ENCODE assay signal across 8 cellular contexts in the genomic region with DNA sequence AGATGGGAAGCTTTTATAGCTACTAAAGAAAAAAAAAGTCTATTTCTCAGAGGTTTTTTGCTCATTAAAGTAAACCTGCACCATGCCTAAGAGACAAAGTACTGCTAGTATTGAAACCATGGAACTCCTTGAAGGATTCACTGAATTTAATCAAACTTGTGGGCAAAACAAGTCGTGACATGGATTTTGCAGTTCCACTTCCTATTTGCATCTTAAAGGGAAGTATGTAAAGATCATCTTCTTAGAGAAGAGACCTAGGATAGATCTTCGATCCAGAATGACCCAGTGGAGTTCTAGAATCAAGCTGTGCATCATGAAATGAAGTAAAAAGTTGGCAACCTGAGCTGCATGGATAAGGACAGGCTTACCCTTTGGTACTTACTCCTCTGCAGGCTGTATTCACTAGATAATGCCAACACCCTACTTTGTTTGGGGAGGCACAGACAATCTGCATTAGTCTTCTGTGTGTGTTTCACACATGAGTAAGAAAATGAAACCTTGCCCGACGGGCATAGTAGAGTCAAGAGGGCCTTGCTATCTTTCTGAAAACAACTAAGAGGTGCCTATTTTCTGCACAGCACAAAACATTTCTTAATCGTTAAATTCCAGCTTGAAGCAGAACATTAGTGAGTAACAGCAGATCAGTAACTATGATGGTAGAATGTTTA. TPM values are rescaled to one million over a fixed set of nuclear protein-coding genes. Genes with fewer than 3 reads are reported as not detected.
DNase-seq lines count a peak whose midpoint lies in the region; ATAC-seq and TF ChIP-seq lines count a peak whose summit lies in the region.

No MANE protein-coding gene starts in this region.

- intact Hi-C loops in uterus (cut with DNase I; ENCODE audit: low total_unique reads), result no loop called here

- no peaks in the 10 kb centered on the region for H3K9me3 ChIP-seq in CD8-positive, alpha-beta memory T cell (ENCODE audit: low read length)
- no peaks in the 10 kb centered on the region for H3K9me3 ChIP-seq in uterus

- peaks cover 0 to 25% (median 6%) of the 10 kb centered on the region in 3 donors for H3K36me3 Mint-ChIP-seq in CD8-positive, alpha-beta memory T cell
- H3K36me3 Mint-ChIP-seq in activated naive CD8-positive, alpha-beta T cell treated with anti-CD3 and anti-CD28 coated beads, Interleukin-2, amount 50 U/mL, for 24 hours (ENCODE audit: low read depth), result peaks cover 13% of the 10 kb centered on the region
- H3K36me3 Mint-ChIP-seq in natural killer cell treated with Interleukin-12 subunit alpha and Interleukin-12 subunit beta and Interleukin-15 and Interleukin-18, amount 100 ng/mL, for 72 hours, result peaks cover 23% of the 10 kb centered on the region

- no peak for TF ChIP-seq POLR2A in uterus (IDR thresholded peaks at IDR 0.05)

- H3K27me3 ChIP-seq in CD8-positive, alpha-beta memory T cell (ENCODE audit: insufficient read depth, low read length, poor library complexity, severe bottlenecking), result no peaks in the 10 kb centered on the region
- H3K27me3 ChIP-seq in uterus, result no peaks in the 10 kb centered on the region

- H3K27me3 Mint-ChIP-seq in CD8-positive, alpha-beta memory T cell, result peaks cover 0 to 1% of the 10 kb centered on the region in 2 donors
- no peaks in the 10 kb centered on the region for H3K27me3 Mint-ChIP-seq in activated naive CD8-positive, alpha-beta T cell treated with anti-CD3 and anti-CD28 coated beads, Interleukin-2, amount 50 U/mL, for 24 hours
- no peaks in the 10 kb centered on the region for H3K27me3 Mint-ChIP-seq in natural killer cell treated with Interleukin-12 subunit alpha and Interleukin-12 subunit beta and Interleukin-15 and Interleukin-18, amount 100 ng/mL, for 72 hours

- in situ Hi-C loops in G401 (cut with HindIII; ENCODE audit: low sequenced_read_pairs), result no loop called here

- peak overlapping the region; percentile 98 for H3K4me3 ChIP-seq in CD8-positive, alpha-beta memory T cell (ENCODE audit: low read length)
- no peak overlapping the region for H3K4me3 ChIP-seq in uterus

- no peaks in the 10 kb centered on the region for H3K36me3 ChIP-seq in CD8-positive, alpha-beta memory T cell (ENCODE audit: insufficient read depth, low read length)
- H3K36me3 ChIP-seq in uterus, result no peaks in the 10 kb centered on the region

- peaks cover 31 to 49% (median 46%) of the 10 kb centered on the region in 3 donors for H3K4me1 Mint-ChIP-seq in CD8-positive, alpha-beta memory T cell
- H3K4me1 Mint-ChIP-seq in activated naive CD8-positive, alpha-beta T cell treated with anti-CD3 and anti-CD28 coated beads, Interleukin-2, amount 50 U/mL, for 24 hours, result peaks cover 46% of the 10 kb centered on the region
- H3K4me1 Mint-ChIP-seq in natural killer cell treated with Interleukin-12 subunit alpha and Interleukin-12 subunit beta and Interleukin-15 and Interleukin-18, amount 100 ng/mL, for 72 hours (ENCODE audit: low read depth in 2 of 2), result peaks cover 33 to 39% of the 10 kb centered on the region in 2 donors

- peaks cover 74% of the 10 kb centered on the region for H3K4me1 ChIP-seq in CD8-positive, alpha-beta memory T cell (ENCODE audit: insufficient read depth, low read length)
- no peaks in the 10 kb centered on the region for H3K4me1 ChIP-seq in uterus

- H3K9me3 Mint-ChIP-seq in CD8-positive, alpha-beta memory T cell, result no peaks in the 10 kb centered on the region
- H3K9me3 Mint-ChIP-seq in activated naive CD8-positive, alpha-beta T cell treated with anti-CD3 and anti-CD28 coated beads, Interleukin-2, amount 50 U/mL, for 24 hours, result no peaks in the 10 kb centered on the region
- H3K9me3 Mint-ChIP-seq in natural killer cell treated with Interleukin-12 subunit alpha and Interleukin-12 subunit beta and Interleukin-15 and Interleukin-18, amount 100 ng/mL, for 72 hours, result no peaks in the 10 kb centered on the region

- no peak for TF ChIP-seq CTCF in uterus (IDR thresholded peaks at IDR 0.05)

- POLR2A ChIA-PET in CD8-positive, alpha-beta memory T cell (lab: Charles Lee), result interaction anchor here (1.0 to 3.6 kb wide), 3 partner anchors 12 to 38 kb away, joined by 5 to 60 read pairs (median 9); no protein-coding TSS in a partner anchor

- ATAC-seq in HG03378 (IDR thresholded peaks at IDR 0.05; ENCODE audit: unreplicated experiment) (peak; percentile 26), HG03354 (IDR thresholded peaks at IDR 0.05; ENCODE audit: poor library complexity, severe bottlenecking, unreplicated experiment) (no peak)
- peak; percentile 59 for ATAC-seq in activated naive CD8-positive, alpha-beta T cell treated with anti-CD3 and anti-CD28 coated beads, Interleukin-2, amount 50 U/mL, for 24 hours
- ATAC-seq in natural killer cell treated with Interleukin-12 subunit alpha and Interleukin-12 subunit beta and Interleukin-15 and Interleukin-18, amount 100 ng/mL, for 72 hours, result peak in 1 of 2 donors; percentile 45

- H3K4me3 Mint-ChIP-seq in CD8-positive, alpha-beta memory T cell, result peak overlapping the region; percentile 93 to 99 (median 98)
- H3K4me3 Mint-ChIP-seq in activated naive CD8-positive, alpha-beta T cell treated with anti-CD3 and anti-CD28 coated beads, Interleukin-2, amount 50 U/mL, for 24 hours, result peak overlapping the region; percentile 98
- peak overlapping the region; percentile 89 for H3K4me3 Mint-ChIP-seq in natural killer cell treated with Interleukin-12 subunit alpha and Interleukin-12 subunit beta and Interleukin-15 and Interleukin-18, amount 100 ng/mL, for 72 hours

- no peak for DNase-seq in CD8-positive, alpha-beta memory T cell
- DNase-seq in activated naive CD8-positive, alpha-beta T cell treated with anti-CD3 and anti-CD28 coated beads, Interleukin-2, amount 50 U/mL, for 24 hours, result no peak
- peak; percentile 66 for DNase-seq in natural killer cell treated with Interleukin-12 subunit alpha and Interleukin-12 subunit beta and Interleukin-15 and Interleukin-18, amount 100 ng/mL, for 72 hours (ENCODE audit: low spot score)
- DNase-seq in NOMO-1 (lab: John Stamatoyannopoulos, UW; ENCODE audit: unreplicated experiment in 2 of 2) (no peak), uterus (no peak), G401 (ENCODE audit: low spot score) (no peak)

- H3K27ac ChIP-seq in CD8-positive, alpha-beta memory T cell (ENCODE audit: low read depth, low read length), result peak overlapping the region; percentile 93
- H3K27ac ChIP-seq in uterus, result no peak overlapping the region

- H3K27ac Mint-ChIP-seq in CD8-positive, alpha-beta memory T cell, result peak overlapping the region; percentile 93 to 99 (median 96)
- peak overlapping the region; percentile 90 for H3K27ac Mint-ChIP-seq in activated naive CD8-positive, alpha-beta T cell treated with anti-CD3 and anti-CD28 coated beads, Interleukin-2, amount 50 U/mL, for 24 hours
- H3K27ac Mint-ChIP-seq in natural killer cell treated with Interleukin-12 subunit alpha and Interleukin-12 subunit beta and Interleukin-15 and Interleukin-18, amount 100 ng/mL, for 72 hours, result no peak overlapping the region

- CTCF ChIA-PET in CD8-positive, alpha-beta memory T cell (lab: Charles Lee), result interaction anchor here (1.1 to 2.7 kb wide), 5 partner anchors 16 to 117 kb away, joined by 3 to 31 read pairs (median 5); no protein-coding TSS in a partner anchor

RNA-seq across cellular contexts. Expression of a gene that starts 1.9 kb away (rescaled TPM):
- 100 to 1,000 TPM; 106 to 112 TPM for total RNA-seq in CD8-positive, alpha-beta memory T cell
- 218 TPM for polyA plus RNA-seq in CD8-positive, alpha-beta memory T cell
- total RNA-seq in natural killer cell treated with Interleukin-12 subunit alpha and Interleukin-12 subunit beta and Interleukin-15 and Interleukin-18, amount 100 ng/mL, for 72 hours, result 100 to 1,000 TPM; 293 to 495 TPM
- total RNA-seq in uterus, result 10 to 100 TPM in 2 of 4 donors, 1 to 10 TPM in 1, under 1 TPM in 1; 0.77 to 62.1 (median 10.3) TPM
- total RNA-seq in G401 (2014; rRNA removed; shearing (Covaris generic)), result not detected in 2 replicates

Comparison
In these comparisons a context has a peak if more than half of its experiments do, and no peak if none do; other contexts are left out.
1. H3K27ac Mint-ChIP-seq: peak in CD8-positive, alpha-beta memory T cell (8 of 8) and activated naive CD8-positive, alpha-beta T cell treated with anti-CD3 and anti-CD28 coated beads, Interleukin-2, amount 50 U/mL, for 24 hours (single experiment); none in natural killer cell treated with Interleukin-12 subunit alpha and Interleukin-12 subunit beta and Interleukin-15 and Interleukin-18, amount 100 ng/mL, for 72 hours (0 of 2).
2. Peak in every context shown above with its lines, with median percentiles within 50 percentile points of each other: H3K4me3 Mint-ChIP-seq.